ENCODE assay signal across 8 cellular contexts in the genomic region with DNA sequence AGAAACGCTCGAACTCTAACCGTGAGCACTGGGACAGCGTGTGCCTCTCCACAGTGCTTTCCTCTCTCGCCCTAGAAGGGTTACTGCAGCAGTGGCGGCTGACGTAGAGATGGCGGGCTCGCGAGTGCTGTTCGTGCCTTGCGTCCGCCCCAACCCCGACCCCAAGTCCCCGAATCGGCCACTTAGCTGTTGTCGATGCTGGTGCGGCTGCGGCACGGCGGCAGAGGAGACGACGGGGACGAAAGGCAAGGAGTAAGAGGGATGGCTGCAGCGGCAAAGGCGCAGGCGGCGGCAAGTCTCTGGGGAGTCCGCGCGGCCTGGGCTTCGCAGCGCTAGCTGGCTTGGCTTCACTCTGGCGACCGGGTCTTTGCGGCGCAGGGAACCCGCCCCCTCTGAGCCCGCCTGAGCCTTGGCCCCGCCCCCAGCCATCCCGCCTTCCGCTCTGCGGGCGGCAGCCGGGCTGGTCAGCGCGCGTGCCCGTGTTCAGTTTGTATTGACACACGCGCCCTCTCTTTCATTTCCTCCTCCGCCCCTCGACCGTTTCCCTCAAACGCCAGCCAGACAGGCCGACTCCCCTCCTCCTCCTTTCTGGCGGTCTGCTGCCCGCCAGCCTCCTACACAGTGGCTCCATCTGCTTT. TPM values are rescaled to one million over a fixed set of nuclear protein-coding genes. Genes with fewer than 3 reads are reported as not detected.
DNase-seq lines count a peak whose midpoint lies in the region; ATAC-seq and TF ChIP-seq lines count a peak whose summit lies in the region.

Gene SPIN4, minus strand, starts transcription at position 354 of the 638 bp plus-strand sequence. CDS start 513 bp downstream, outside the sequence.

- TF ChIP-seq CTCF in HL-60 (IDR thresholded peaks at IDR 0.05; ENCODE audit: insufficient read depth, low read length) = no peak

- peak within 1 kb of the TSS; percentile 72 for H3K9ac ChIP-seq in endocrine pancreas (ENCODE audit: control insufficient read depth, insufficient read depth, low read length)

- ATAC-seq in GM19463 (IDR thresholded peaks at IDR 0.05; ENCODE audit: unreplicated experiment) = peak; percentile 91

- H3K36me3 ChIP-seq in endocrine pancreas (ENCODE audit: control insufficient read depth, insufficient read depth, low read length) = no peaks in the 10 kb centered on the region

- H3K27ac ChIP-seq in HL-60 (replicated peaks) = peak within 1 kb of the TSS; percentile 90

- DNase-seq in CMK (ENCODE audit: low read depth) (peak; percentile 71), HL-60 (ENCODE audit: low read depth in 1 of 2, low spot score in 1 of 2) (peak; percentile 58 to 85), NK-92 (lab: John Stamatoyannopoulos, UW; ENCODE audit: unreplicated experiment) (peak; percentile 2), mesenteric fat pad (ENCODE audit: low spot score) (peak; percentile 94)
- DNase-seq in activated CD8-positive, alpha-beta memory T cell treated with anti-CD3 and anti-CD28 coated beads for 48 hours (ENCODE audit: low read depth in 2 of 3, low spot score in 2 of 3) = peak; percentile 36 to 60 (median 38)
- DNase-seq in stimulated activated CD8-positive, alpha-beta memory T cell treated with anti-CD3 and anti-CD28 coated beads, Interleukin-15, amount 100 ng/mL, for 24 hours (ENCODE audit: low read depth) = peak; percentile 33

- no peaks in the 10 kb centered on the region for H3K9me3 ChIP-seq in endocrine pancreas (ENCODE audit: control insufficient read depth, low read length)

- no peaks in the 10 kb centered on the region for H3K27me3 ChIP-seq in HL-60 (ENCODE audit: insufficient read depth, poor library complexity, severe bottlenecking)
- no peaks in the 10 kb centered on the region for H3K27me3 ChIP-seq in endocrine pancreas (ENCODE audit: control insufficient read depth, insufficient read depth, low read length)

- H3K4me3 ChIP-seq in HL-60 (replicated peaks; ENCODE audit: insufficient read depth, low read length) = peak within 1 kb of the TSS; percentile 63
- peak within 1 kb of the TSS; percentile 93 for H3K4me3 ChIP-seq in endocrine pancreas (ENCODE audit: control insufficient read depth, insufficient read depth, low read length)

- H3K4me1 ChIP-seq in endocrine pancreas (ENCODE audit: control insufficient read depth, insufficient read depth, low read length) = no peaks in the 10 kb centered on the region

RNA-seq across cellular contexts. Expression of gene SPIN4, which starts in this region (rescaled TPM):
- 2.4 TPM for total RNA-seq in mesenteric fat pad

Comparison
In these comparisons a context has a peak if more than half of its experiments do, and no peak if none do; other contexts are left out.
1. Peak in every context shown above with its lines: DNase-seq, ATAC-seq, H3K4me3 ChIP-seq and H3K27ac ChIP-seq.
2. DNase-seq: peak in every context shown above with its lines; median percentile 94 in mesenteric fat pad; 72 in HL-60; 71 in CMK; 38 in activated CD8-positive, alpha-beta memory T cell treated with anti-CD3 and anti-CD28 coated beads for 48 hours; 33 in stimulated activated CD8-positive, alpha-beta memory T cell treated with anti-CD3 and anti-CD28 coated beads, Interleukin-15, amount 100 ng/mL, for 24 hours; 2 in NK-92.